In the genomic region with DNA sequence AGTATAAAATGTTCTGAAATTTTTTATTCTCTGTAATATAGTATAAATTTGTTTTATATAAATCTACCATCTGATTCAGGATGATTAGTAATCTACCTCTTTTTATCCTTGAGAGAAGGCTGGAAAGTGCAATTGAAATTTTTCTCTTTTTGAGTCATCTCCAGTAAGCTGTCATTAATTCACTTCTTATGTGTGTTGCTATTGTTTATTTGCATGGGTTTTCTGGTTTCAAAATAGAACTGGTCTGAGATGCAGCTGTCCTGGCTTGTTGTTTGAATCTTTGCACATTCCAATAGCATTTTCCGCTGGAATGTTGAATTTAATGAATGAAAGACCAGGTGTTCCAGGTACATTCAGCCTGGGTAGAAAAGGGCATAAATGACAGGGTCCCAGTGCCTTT, we compare ENCODE assay signal across 12 cellular contexts.
"Had no signal": no experiment of that assay in that cellular context is flagged by ENCODE, and none has a peak within 500 bp of the region (broad histone marks: within the 10 kb centered on the region; RNA-seq: fewer than 3 reads in every experiment).

No MANE protein-coding gene starts in this region.

- ATAC-seq: activated CD8-positive, alpha-beta memory T cell treated with anti-CD3 and anti-CD28 coated beads, Interleukin-2, amount 10 ng/mL, durations not matched to agents 7 days and 5 days; right cardiac atrium had no signal

- DNase-seq: activated CD4-positive, alpha-beta memory T cell treated with anti-CD3 and anti-CD28 coated beads for 36 hours; activated CD8-positive, alpha-beta memory T cell treated with anti-CD3 and anti-CD28 coated beads, Interleukin-2, amount 10 ng/mL, durations not matched to agents 7 days and 5 days; activated effector memory CD4-positive, alpha-beta T cell treated with Interleukin-2 at 50 U/mL for 16 hours; activated naive CD4-positive, alpha-beta T cell treated with anti-CD3 and anti-CD28 coated beads, Interleukin-2, amount 50 U/mL, for 16 hours; activated T-cell treated with anti-CD3 and anti-CD28 coated beads, Interleukin-2, amount 50 U/mL, for 1 hour; dorsolateral prefrontal cortex; endodermal cell; hypothalamus; mesendoderm; nucleus accumbens; right cardiac atrium; T1000 had no signal
